In genomic region chr1:99969729-99970591, GRCh38 we compare ENCODE assay signal across 8 cellular contexts. TPM values are rescaled to one million over a fixed set of nuclear protein-coding genes. Genes with fewer than 3 reads are reported as not detected.
DNase-seq lines count a peak whose midpoint lies in the region; ATAC-seq and TF ChIP-seq lines count a peak whose summit lies in the region.

TSS of gene SLC35A3 (plus strand) at chr1:99969996. CDS start at chr1:99993555, 23,559 bp downstream.

- no peaks in the 10 kb centered on the region for H3K27me3 ChIP-seq in gastroesophageal sphincter

- no peak for TF ChIP-seq CTCF in gastroesophageal sphincter (IDR thresholded peaks at IDR 0.05)

- H3K4me3 ChIP-seq in gastroesophageal sphincter: peak within 1 kb of the TSS; percentile 78 to 82

- WGBS in gastroesophageal sphincter (ENCODE audit: low coverage in 1 of 2), 2 donors: 0 to 1% methylated on average over 1 to 24 of the region's 73 CpGs

- peaks cover 13% of the 10 kb centered on the region for H3K36me3 ChIP-seq in KOPT-K1 (ENCODE audit: insufficient read depth, low read length)
- H3K36me3 ChIP-seq in gastroesophageal sphincter: peaks cover 0 to 4% of the 10 kb centered on the region in 2 donors

- TF ChIP-seq POLR2A in gastroesophageal sphincter (IDR thresholded peaks at IDR 0.05): peak; percentile 29 to 36

- H3K9me3 ChIP-seq in KOPT-K1 (ENCODE audit: insufficient read depth, low read length, poor library complexity, severe bottlenecking): no peaks in the 10 kb centered on the region
- no peaks in the 10 kb centered on the region for H3K9me3 ChIP-seq in gastroesophageal sphincter

- DNase-seq in EL (peak; percentile 73), SHP77 treated with DMSO at 0.1 percent for 48 hours (lab: John Stamatoyannopoulos, UW) (peak; percentile 37), non-pigmented ciliary epithelial cell (ENCODE audit: low read depth) (peak; percentile 14), superior temporal gyrus (ENCODE audit: extremely low spot score) (peak; percentile 80)
- DNase-seq in activated gamma-delta T cell treated with anti-CD3 and anti-CD28 coated beads, Interleukin-2, amount 50 U/mL, for 16 hours (ENCODE audit: low read depth): peak; percentile 63

- H3K27ac ChIP-seq in KOPT-K1 (ENCODE audit: low read depth, low read length, poor library complexity, severe bottlenecking) (peak within 1 kb of the TSS; percentile 70), gastroesophageal sphincter (peak within 1 kb of the TSS in 3 of 4 donors; percentile 76 to 84 (median 79))

- peaks cover 0 to 30% (median 0%) of the 10 kb centered on the region in 3 donors for H3K4me1 ChIP-seq in gastroesophageal sphincter

- ATAC-seq in GM21825 (IDR thresholded peaks at IDR 0.05; ENCODE audit: unreplicated experiment): peak; percentile 92
- peak; percentile 88 for ATAC-seq in gastroesophageal sphincter

- TF ChIP-seq EP300 in gastroesophageal sphincter (IDR thresholded peaks at IDR 0.05): no peak

RNA-seq across cellular contexts. Expression of gene SLC35A3, which starts in this region (rescaled TPM):
- 10 to 100 TPM; 17.1 to 37.8 (median 23.2) TPM for total RNA-seq in gastroesophageal sphincter

Comparison
In these comparisons a context has a peak if more than half of its experiments do, and no peak if none do; other contexts are left out.
1. Peak in every context shown above with its lines: DNase-seq, ATAC-seq, H3K4me3 ChIP-seq and H3K27ac ChIP-seq.
2. DNase-seq: peak in every context shown above with its lines; median percentile 80 in superior temporal gyrus; 73 in EL; 63 in activated gamma-delta T cell treated with anti-CD3 and anti-CD28 coated beads, Interleukin-2, amount 50 U/mL, for 16 hours; 37 in SHP77 treated with DMSO at 0.1 percent for 48 hours; 14 in non-pigmented ciliary epithelial cell.